ENCODE assay signal across 1 cellular context in the genomic region with DNA sequence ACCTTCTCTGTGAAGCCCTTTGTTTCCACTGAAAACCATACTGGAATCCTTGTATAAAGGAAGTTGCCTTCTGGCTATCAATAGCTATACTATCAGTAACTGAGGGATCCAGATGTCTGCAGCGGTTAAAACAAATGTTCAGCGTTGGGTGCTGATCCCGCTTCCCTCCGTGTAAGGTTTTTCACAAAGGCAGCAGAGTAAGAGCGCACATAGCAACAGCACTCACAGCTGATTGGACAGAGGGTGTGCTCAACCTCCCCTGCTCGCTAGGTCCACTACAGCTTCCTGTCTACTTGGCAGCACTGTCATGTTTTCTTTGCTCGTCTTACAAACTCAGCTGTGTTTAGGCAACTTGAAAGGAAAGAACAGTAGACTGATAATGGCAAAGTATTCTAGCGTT.
TF ChIP-seq lines count a peak whose summit lies in the region.

No MANE protein-coding gene starts in this region.

TF ChIP-seq in HepG2, 621 proteins besides CTCF, POLR2A, EP300 and RAD21 (continued from another document and continues in another):
- TF ChIP-seq ZNF24 (IDR thresholded peaks at IDR 0.05) (no peak), HHEX (CRISPR knock-in tag; IDR thresholded peaks at IDR 0.05) (no peak), MAF1 (CRISPR knock-in tag; IDR thresholded peaks at IDR 0.05; ENCODE audit: borderline replicate concordance) (no peak), MTF2 (CRISPR knock-in tag; IDR thresholded peaks at IDR 0.05; ENCODE audit: borderline replicate concordance) (no peak), ZNF136 (CRISPR knock-in tag; IDR thresholded peaks at IDR 0.05; ENCODE audit: low read depth) (no peak), HOXA7 (CRISPR knock-in tag; IDR thresholded peaks at IDR 0.05) (no peak), ZBTB42 (CRISPR knock-in tag; IDR thresholded peaks at IDR 0.05) (no peak), CEBPG (CRISPR knock-in tag; IDR thresholded peaks at IDR 0.05) (no peak), ZBTB49 (CRISPR knock-in tag; IDR thresholded peaks at IDR 0.05; ENCODE audit: borderline replicate concordance) (no peak), RBFOX2 (IDR thresholded peaks at IDR 0.05; ENCODE audit: low read depth, low read length) (no peak), ZNF674 (CRISPR knock-in tag; IDR thresholded peaks at IDR 0.05; ENCODE audit: low read depth) (no peak), ELF3 (CRISPR knock-in tag; IDR thresholded peaks at IDR 0.05) (peak; percentile 46; the same call in 1 of the 2 replicates), E2F5 (CRISPR knock-in tag; conservative IDR thresholded peaks at IDR 0.05) (no peak), ZSCAN9 (CRISPR knock-in tag; IDR thresholded peaks at IDR 0.05; ENCODE audit: borderline replicate concordance) (peak; percentile 81), TP53 (CRISPR knock-in tag; conservative IDR thresholded peaks at IDR 0.05) (no peak), ZNF646 (CRISPR knock-in tag; IDR thresholded peaks at IDR 0.05) (no peak), NFKB2 (CRISPR knock-in tag; IDR thresholded peaks at IDR 0.05; ENCODE audit: borderline replicate concordance) (no peak), SMAD3 (CRISPR knock-in tag; IDR thresholded peaks at IDR 0.05) (no peak), TCF7L2 (IDR thresholded peaks at IDR 0.05; ENCODE audit: low read depth, low read length) (no peak), PHF21A (CRISPR knock-in tag; IDR thresholded peaks at IDR 0.05) (no peak), DMAP1 (CRISPR knock-in tag; IDR thresholded peaks at IDR 0.05) (no peak), HMGA1 (CRISPR knock-in tag; conservative IDR thresholded peaks at IDR 0.05) (no peak), ZNF790 (CRISPR knock-in tag; IDR thresholded peaks at IDR 0.05; ENCODE audit: borderline replicate concordance) (no peak), KMT2B (CRISPR knock-in tag; IDR thresholded peaks at IDR 0.05) (peak; percentile 50; the same call in 1 of the 2 replicates), ZSCAN25 (CRISPR knock-in tag; IDR thresholded peaks at IDR 0.05) (no peak), RFXAP (CRISPR knock-in tag; IDR thresholded peaks at IDR 0.05; ENCODE audit: borderline replicate concordance) (peak; percentile 99), BORCS8-MEF2B (CRISPR knock-in tag; IDR thresholded peaks at IDR 0.05) (no peak), U2AF1 (optimal IDR thresholded peaks at IDR 0.05; ENCODE audit: low read depth, low read length) (no peak), ATF1 (CRISPR knock-in tag; IDR thresholded peaks at IDR 0.05) (no peak; the same call in 1 of the 2 replicates), DR1 (CRISPR knock-in tag; IDR thresholded peaks at IDR 0.05) (no peak), ZNF775 (CRISPR knock-in tag; IDR thresholded peaks at IDR 0.05; ENCODE audit: borderline replicate concordance) (no peak), HDAC1 (CRISPR knock-in tag; IDR thresholded peaks at IDR 0.05) (no peak), ZNF552 (CRISPR knock-in tag; IDR thresholded peaks at IDR 0.05; ENCODE audit: borderline replicate concordance) (no peak), REL (CRISPR knock-in tag; conservative IDR thresholded peaks at IDR 0.05) (no peak), ZNF12 (CRISPR knock-in tag; IDR thresholded peaks at IDR 0.05) (no peak), SCMH1 (CRISPR knock-in tag; IDR thresholded peaks at IDR 0.05; ENCODE audit: borderline replicate concordance) (no peak)
- TF ChIP-seq, protein P1, sequence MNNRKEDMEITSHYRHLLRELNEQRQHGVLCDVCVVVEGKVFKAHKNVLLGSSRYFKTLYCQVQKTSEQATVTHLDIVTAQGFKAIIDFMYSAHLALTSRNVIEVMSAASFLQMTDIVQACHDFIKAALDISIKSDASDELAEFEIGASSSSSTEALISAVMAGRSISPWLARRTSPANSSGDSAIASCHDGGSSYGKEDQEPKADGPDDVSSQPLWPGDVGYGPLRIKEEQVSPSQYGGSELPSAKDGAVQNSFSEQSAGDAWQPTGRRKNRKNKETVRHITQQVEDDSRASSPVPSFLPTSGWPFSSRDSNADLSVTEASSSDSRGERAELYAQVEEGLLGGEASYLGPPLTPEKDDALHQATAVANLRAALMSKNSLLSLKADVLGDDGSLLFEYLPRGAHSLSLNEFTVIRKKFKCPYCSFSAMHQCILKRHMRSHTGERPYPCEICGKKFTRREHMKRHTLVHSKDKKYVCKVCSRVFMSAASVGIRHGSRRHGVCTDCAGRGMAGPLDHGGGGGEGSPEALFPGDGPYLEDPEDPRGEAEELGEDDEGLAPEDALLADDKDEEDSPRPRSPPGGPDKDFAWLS (CRISPR knock-in tag; IDR thresholded peaks at IDR 0.05; ENCODE audit: borderline replicate concordance) = no peak
- TF ChIP-seq, protein P2, sequence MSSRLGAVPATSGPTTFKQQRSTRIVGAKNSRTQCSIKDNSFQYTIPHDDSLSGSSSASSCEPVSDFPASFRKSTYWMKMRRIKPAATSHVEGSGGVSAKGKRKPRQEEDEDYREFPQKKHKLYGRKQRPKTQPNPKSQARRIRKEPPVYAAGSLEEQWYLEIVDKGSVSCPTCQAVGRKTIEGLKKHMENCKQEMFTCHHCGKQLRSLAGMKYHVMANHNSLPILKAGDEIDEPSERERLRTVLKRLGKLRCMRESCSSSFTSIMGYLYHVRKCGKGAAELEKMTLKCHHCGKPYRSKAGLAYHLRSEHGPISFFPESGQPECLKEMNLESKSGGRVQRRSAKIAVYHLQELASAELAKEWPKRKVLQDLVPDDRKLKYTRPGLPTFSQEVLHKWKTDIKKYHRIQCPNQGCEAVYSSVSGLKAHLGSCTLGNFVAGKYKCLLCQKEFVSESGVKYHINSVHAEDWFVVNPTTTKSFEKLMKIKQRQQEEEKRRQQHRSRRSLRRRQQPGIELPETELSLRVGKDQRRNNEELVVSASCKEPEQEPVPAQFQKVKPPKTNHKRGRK (CRISPR knock-in tag; IDR thresholded peaks at IDR 0.05) = no peak
- TF ChIP-seq, protein P3, sequence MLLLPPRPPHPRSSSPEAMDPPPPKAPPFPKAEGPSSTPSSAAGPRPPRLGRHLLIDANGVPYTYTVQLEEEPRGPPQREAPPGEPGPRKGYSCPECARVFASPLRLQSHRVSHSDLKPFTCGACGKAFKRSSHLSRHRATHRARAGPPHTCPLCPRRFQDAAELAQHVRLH (CRISPR knock-in tag; IDR thresholded peaks at IDR 0.05; ENCODE audit: borderline replicate concordance, low read depth) = no peak
- TF ChIP-seq, protein P4, sequence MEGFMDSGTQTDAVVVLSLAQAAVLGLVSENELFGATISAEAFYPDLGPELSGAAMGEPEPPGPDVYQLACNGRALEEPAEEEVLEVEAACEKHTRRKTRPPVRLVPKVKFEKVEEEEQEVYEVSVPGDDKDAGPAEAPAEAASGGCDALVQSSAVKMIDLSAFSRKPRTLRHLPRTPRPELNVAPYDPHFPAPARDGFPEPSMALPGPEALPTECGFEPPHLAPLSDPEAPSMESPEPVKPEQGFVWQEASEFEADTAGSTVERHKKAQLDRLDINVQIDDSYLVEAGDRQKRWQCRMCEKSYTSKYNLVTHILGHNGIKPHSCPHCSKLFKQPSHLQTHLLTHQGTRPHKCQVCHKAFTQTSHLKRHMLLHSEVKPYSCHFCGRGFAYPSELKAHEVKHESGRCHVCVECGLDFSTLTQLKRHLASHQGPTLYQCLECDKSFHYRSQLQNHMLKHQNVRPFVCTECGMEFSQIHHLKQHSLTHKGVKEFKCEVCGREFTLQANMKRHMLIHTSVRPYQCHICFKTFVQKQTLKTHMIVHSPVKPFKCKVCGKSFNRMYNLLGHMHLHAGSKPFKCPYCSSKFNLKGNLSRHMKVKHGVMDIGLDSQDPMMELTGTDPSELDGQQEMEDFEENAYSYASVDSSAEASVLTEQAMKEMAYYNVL (CRISPR knock-in tag; IDR thresholded peaks at IDR 0.05; ENCODE audit: borderline replicate concordance) = no peak
- TF ChIP-seq, protein P5, sequence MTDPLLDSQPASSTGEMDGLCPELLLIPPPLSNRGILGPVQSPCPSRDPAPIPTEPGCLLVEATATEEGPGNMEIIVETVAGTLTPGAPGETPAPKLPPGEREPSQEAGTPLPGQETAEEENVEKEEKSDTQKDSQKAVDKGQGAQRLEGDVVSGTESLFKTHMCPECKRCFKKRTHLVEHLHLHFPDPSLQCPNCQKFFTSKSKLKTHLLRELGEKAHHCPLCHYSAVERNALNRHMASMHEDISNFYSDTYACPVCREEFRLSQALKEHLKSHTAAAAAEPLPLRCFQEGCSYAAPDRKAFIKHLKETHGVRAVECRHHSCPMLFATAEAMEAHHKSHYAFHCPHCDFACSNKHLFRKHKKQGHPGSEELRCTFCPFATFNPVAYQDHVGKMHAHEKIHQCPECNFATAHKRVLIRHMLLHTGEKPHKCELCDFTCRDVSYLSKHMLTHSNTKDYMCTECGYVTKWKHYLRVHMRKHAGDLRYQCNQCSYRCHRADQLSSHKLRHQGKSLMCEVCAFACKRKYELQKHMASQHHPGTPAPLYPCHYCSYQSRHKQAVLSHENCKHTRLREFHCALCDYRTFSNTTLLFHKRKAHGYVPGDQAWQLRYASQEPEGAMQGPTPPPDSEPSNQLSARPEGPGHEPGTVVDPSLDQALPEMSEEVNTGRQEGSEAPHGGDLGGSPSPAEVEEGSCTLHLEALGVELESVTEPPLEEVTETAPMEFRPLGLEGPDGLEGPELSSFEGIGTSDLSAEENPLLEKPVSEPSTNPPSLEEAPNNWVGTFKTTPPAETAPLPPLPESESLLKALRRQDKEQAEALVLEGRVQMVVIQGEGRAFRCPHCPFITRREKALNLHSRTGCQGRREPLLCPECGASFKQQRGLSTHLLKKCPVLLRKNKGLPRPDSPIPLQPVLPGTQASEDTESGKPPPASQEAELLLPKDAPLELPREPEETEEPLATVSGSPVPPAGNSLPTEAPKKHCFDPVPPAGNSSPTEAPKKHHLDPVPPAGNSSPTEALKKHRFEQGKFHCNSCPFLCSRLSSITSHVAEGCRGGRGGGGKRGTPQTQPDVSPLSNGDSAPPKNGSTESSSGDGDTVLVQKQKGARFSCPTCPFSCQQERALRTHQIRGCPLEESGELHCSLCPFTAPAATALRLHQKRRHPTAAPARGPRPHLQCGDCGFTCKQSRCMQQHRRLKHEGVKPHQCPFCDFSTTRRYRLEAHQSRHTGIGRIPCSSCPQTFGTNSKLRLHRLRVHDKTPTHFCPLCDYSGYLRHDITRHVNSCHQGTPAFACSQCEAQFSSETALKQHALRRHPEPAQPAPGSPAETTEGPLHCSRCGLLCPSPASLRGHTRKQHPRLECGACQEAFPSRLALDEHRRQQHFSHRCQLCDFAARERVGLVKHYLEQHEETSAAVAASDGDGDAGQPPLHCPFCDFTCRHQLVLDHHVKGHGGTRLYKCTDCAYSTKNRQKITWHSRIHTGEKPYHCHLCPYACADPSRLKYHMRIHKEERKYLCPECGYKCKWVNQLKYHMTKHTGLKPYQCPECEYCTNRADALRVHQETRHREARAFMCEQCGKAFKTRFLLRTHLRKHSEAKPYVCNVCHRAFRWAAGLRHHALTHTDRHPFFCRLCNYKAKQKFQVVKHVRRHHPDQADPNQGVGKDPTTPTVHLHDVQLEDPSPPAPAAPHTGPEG (CRISPR knock-in tag; IDR thresholded peaks at IDR 0.05) = no peak
